14 cellular contexts compared by ENCODE assay signal in genomic region chr3:78506581-78507195, GRCh38.
DNase-seq lines count a peak whose midpoint lies in the region; ATAC-seq and TF ChIP-seq lines count a peak whose summit lies in the region.
"Had no signal": no experiment of that assay in that cellular context is flagged by ENCODE, and none has a peak within 500 bp of the region (broad histone marks: within the 10 kb centered on the region; RNA-seq: fewer than 3 reads in every experiment).

No MANE protein-coding gene starts in this region.

- H3K4me2 ChIP-seq in IMR-90 (ENCODE audit: low read depth, low read length), result no peak overlapping the region

- H4K20me1 ChIP-seq in IMR-90 (ENCODE audit: insufficient read depth, low read length), result no peaks in the 10 kb centered on the region

- intact Hi-C loops in IMR-90 (cut with micrococcal nuclease), result no loop called here

- TF ChIP-seq CTCF in AG09309 (IDR thresholded peaks at IDR 0.05; ENCODE audit: control insufficient read depth, insufficient read depth, low read depth, low read length, missing control alignments) (no peak), IMR-90 (conservative IDR thresholded peaks at IDR 0.05; ENCODE audit: low read depth, low read length) (no peak), GM13976 (IDR thresholded peaks at IDR 0.05; ENCODE audit: borderline replicate concordance, control extremely low read depth, extremely low read depth, insufficient read depth, missing control alignments) (no peak)

- H3K4ac ChIP-seq in IMR-90 (ENCODE audit: low read depth, low read length), result no peak overlapping the region

- H3K4me1 Mint-ChIP-seq in activated CD8-positive, alpha-beta memory T cell treated with anti-CD3 and anti-CD28 coated beads, Interleukin-2, amount 10 ng/mL, durations not matched to agents 7 days and 5 days, result no peaks in the 10 kb centered on the region
- H3K4me1 Mint-ChIP-seq: activated B cell treated with CpG ODN at 0.5 μM for 24 hours had no signal

- BruUV-seq in IMR-90 (replicated peaks; lab: Mats Ljungman, UMichigan), result no TSS peak

- H4K5ac ChIP-seq in IMR-90 (ENCODE audit: low read depth, low read length), result no peak overlapping the region

- TF ChIP-seq POLR2A in IMR-90 (IDR thresholded peaks at IDR 0.05; ENCODE audit: low read depth, low read length), result no peak

- no peaks in the 10 kb centered on the region for H3K9me3 ChIP-seq in IMR-90 (ENCODE audit: control insufficient read depth, insufficient read depth, low read length)

- no peaks in the 10 kb centered on the region for H3K9me1 ChIP-seq in IMR-90 (ENCODE audit: insufficient read depth, low read length)

- TF ChIP-seq RAD21 in IMR-90 (IDR thresholded peaks at IDR 0.05; ENCODE audit: low read length), result no peak

- no peak overlapping the region for H2BK15ac ChIP-seq in IMR-90 (ENCODE audit: low read depth, low read length)

- H3K36me3 ChIP-seq in IMR-90 (ENCODE audit: control insufficient read depth, insufficient read depth, low read length), result no peaks in the 10 kb centered on the region
- H3K36me3 ChIP-seq: left lung had no signal

- in situ Hi-C loops in IMR-90 (cut with MboI; ENCODE audit: low sequenced_read_pairs), result no loop called here
- in situ Hi-C loops in GM13976 (cut with MboI; ENCODE audit: low sequenced_read_pairs, unreplicated experiment), result no loop called here

- POLR2A ChIA-PET in IMR-90 (lab: Charles Lee; ENCODE audit: unreplicated experiment), result no interaction called here

- dilution Hi-C loops in IMR-90 (cut with HindIII; ENCODE audit: low sequenced_read_pairs, unreplicated experiment), result no loop called here

- CTCF ChIA-PET in IMR-90 (lab: Yijun Ruan, JAX), result no interaction called here
- CTCF ChIA-PET in activated CD8-positive, alpha-beta memory T cell treated with anti-CD3 and anti-CD28 coated beads, Interleukin-2, amount 10 ng/mL, durations not matched to agents 7 days and 5 days (lab: Charles Lee), result no interaction called here

- no peaks in the 10 kb centered on the region for H3K36me3 Mint-ChIP-seq in activated CD8-positive, alpha-beta memory T cell treated with anti-CD3 and anti-CD28 coated beads, Interleukin-2, amount 10 ng/mL, durations not matched to agents 7 days and 5 days

- no peak overlapping the region for H3K9ac ChIP-seq in IMR-90 (ENCODE audit: low read depth, low read length)

- no peak overlapping the region for H3K4me3 Mint-ChIP-seq in activated CD8-positive, alpha-beta memory T cell treated with anti-CD3 and anti-CD28 coated beads, Interleukin-2, amount 10 ng/mL, durations not matched to agents 7 days and 5 days
- H3K4me3 Mint-ChIP-seq: activated B cell treated with CpG ODN at 0.5 μM for 24 hours had no signal

- H3K27ac ChIP-seq in IMR-90 (ENCODE audit: insufficient read depth, low read length), result no peak overlapping the region
- H3K27ac ChIP-seq: left lung had no signal

- no peaks in the 10 kb centered on the region for H3K27me3 ChIP-seq in IMR-90 (ENCODE audit: control insufficient read depth, insufficient read depth, low read length)
- H3K27me3 ChIP-seq: left lung had no signal

- no peak overlapping the region for H2BK5ac ChIP-seq in IMR-90 (ENCODE audit: low read depth, low read length, poor library complexity, severe bottlenecking)

- H3K79me1 ChIP-seq in IMR-90 (ENCODE audit: low read depth in 1 of 2, low read length in 2 of 2), result no peaks in the 10 kb centered on the region

- H2BK120ac ChIP-seq in IMR-90 (ENCODE audit: low read depth, low read length), result no peak overlapping the region

- no peak overlapping the region for H3K56ac ChIP-seq in IMR-90 (ENCODE audit: extremely low read depth, insufficient read depth, low read length)

- H3K4me3 ChIP-seq in AG09309 (ENCODE audit: control insufficient read depth, low read depth, low read length), result no peak overlapping the region
- no peak overlapping the region for H3K4me3 ChIP-seq in IMR-90 (ENCODE audit: insufficient read depth, low read depth, low read length)
- H3K4me3 ChIP-seq: left lung had no signal

- H3K27me3 Mint-ChIP-seq in activated CD8-positive, alpha-beta memory T cell treated with anti-CD3 and anti-CD28 coated beads, Interleukin-2, amount 10 ng/mL, durations not matched to agents 7 days and 5 days, result no peaks in the 10 kb centered on the region
- H3K27me3 Mint-ChIP-seq: activated B cell treated with CpG ODN at 0.5 μM for 24 hours had no signal

- no peak overlapping the region for H3K23ac ChIP-seq in IMR-90 (ENCODE audit: low read depth, low read length)

- peak; percentile 24; the same call in 1 of the 2 replicates for ATAC-seq in IMR-90 (ENCODE audit: low read depth)
- peak; percentile 85 for ATAC-seq in left lobe of liver
- no peak for ATAC-seq in GM18907 (IDR thresholded peaks at IDR 0.05; ENCODE audit: unreplicated experiment)
- no peak for ATAC-seq in GM18498 (IDR thresholded peaks at IDR 0.05; ENCODE audit: unreplicated experiment)
- no peak for ATAC-seq in activated CD8-positive, alpha-beta memory T cell treated with anti-CD3 and anti-CD28 coated beads, Interleukin-2, amount 10 ng/mL, durations not matched to agents 7 days and 5 days
- ATAC-seq: left lung had no signal

- H3K9me3 Mint-ChIP-seq in activated CD8-positive, alpha-beta memory T cell treated with anti-CD3 and anti-CD28 coated beads, Interleukin-2, amount 10 ng/mL, durations not matched to agents 7 days and 5 days (ENCODE audit: low read depth), result peaks cover 15% of the 10 kb centered on the region

- WGBS in IMR-90 (ENCODE audit: extremely low coverage in 2 of 2, insufficient read length in 1 of 2), 2 experiments, result 20% methylated on average over 1 of the region's 2 CpGs; no CpG with 5 or more reads in 1 of the 2 experiments

- no peak overlapping the region for H2BK20ac ChIP-seq in IMR-90 (ENCODE audit: low read depth, low read length)

- peak; percentile 65 for DNase-seq in AG09309 (ENCODE audit: low read depth)
- DNase-seq in IMR-90, result no peak
- peak; percentile 83 for DNase-seq in amniotic epithelial cell (ENCODE audit: low read depth)
- DNase-seq in left lobe of liver (ENCODE audit: low spot score), result no peak
- no peak for DNase-seq in activated CD8-positive, alpha-beta memory T cell treated with anti-CD3 and anti-CD28 coated beads, Interleukin-2, amount 10 ng/mL, durations not matched to agents 7 days and 5 days
- no peak for DNase-seq in GM13976 (ENCODE audit: low spot score)
- DNase-seq: activated B cell treated with CpG ODN at 0.5 μM for 24 hours; activated T-cell treated with anti-CD3 and anti-CD28 coated beads, Interleukin-2, amount 50 U/mL, for 48 hours; caudate nucleus; NCI-H2029; SHP77 had no signal

- no peak overlapping the region for H4K8ac ChIP-seq in IMR-90 (ENCODE audit: low read depth in 2 of 2, low read length in 2 of 2)

- no peak overlapping the region for H3K18ac ChIP-seq in IMR-90 (ENCODE audit: low read depth, low read length)

- H2AK9ac ChIP-seq in IMR-90 (replicated peaks; ENCODE audit: low read depth, low read length, poor library complexity), result no peak overlapping the region

- no peak overlapping the region for H2AK5ac ChIP-seq in IMR-90 (ENCODE audit: low read depth, low read length)

- H3K14ac ChIP-seq in IMR-90 (replicated peaks; ENCODE audit: low read depth, low read length), result no peak overlapping the region

- no peaks in the 10 kb centered on the region for H3K4me1 ChIP-seq in IMR-90 (ENCODE audit: control insufficient read depth, insufficient read depth, low read length)
- H3K4me1 ChIP-seq: left lung had no signal

- no peak overlapping the region for H2AFZ ChIP-seq in IMR-90 (replicated peaks; ENCODE audit: low read length, poor library complexity)

- no peak overlapping the region for H4K91ac ChIP-seq in IMR-90 (ENCODE audit: insufficient read depth, low read depth, low read length)

- H3K27ac Mint-ChIP-seq in activated CD8-positive, alpha-beta memory T cell treated with anti-CD3 and anti-CD28 coated beads, Interleukin-2, amount 10 ng/mL, durations not matched to agents 7 days and 5 days, result no peak overlapping the region
- H3K27ac Mint-ChIP-seq: activated B cell treated with CpG ODN at 0.5 μM for 24 hours had no signal

TF ChIP-seq in IMR-90, 13 proteins besides CTCF, POLR2A, EP300 and RAD21:
- TF ChIP-seq RCOR1 (IDR thresholded peaks at IDR 0.05; ENCODE audit: insufficient replicate concordance, low read length), result no peak
- no peak for TF ChIP-seq MXI1 (IDR thresholded peaks at IDR 0.05; ENCODE audit: borderline replicate concordance, low read depth, low read length)
- TF ChIP-seq BHLHE40 (IDR thresholded peaks at IDR 0.05; ENCODE audit: low read depth, low read length), result no peak
- no peak for TF ChIP-seq FOS (IDR thresholded peaks at IDR 0.05; ENCODE audit: low read depth, low read length)
- no peak for TF ChIP-seq ELK1 (IDR thresholded peaks at IDR 0.05; ENCODE audit: borderline replicate concordance, low read depth, low read length)
- no peak for TF ChIP-seq MAZ (IDR thresholded peaks at IDR 0.05; ENCODE audit: borderline replicate concordance, low read depth, low read length)
- TF ChIP-seq CHD1 (IDR thresholded peaks at IDR 0.05; ENCODE audit: low read depth, low read length), result no peak
- no peak for TF ChIP-seq USF2 (IDR thresholded peaks at IDR 0.05; ENCODE audit: low read depth, low read length)
- no peak for TF ChIP-seq CEBPB (IDR thresholded peaks at IDR 0.05; ENCODE audit: low read depth, low read length)
- TF ChIP-seq SMC3 (IDR thresholded peaks at IDR 0.05; ENCODE audit: low read depth, low read length), result no peak

Comparison
In these comparisons a context has a peak if more than half of its experiments do, and no peak if none do; other contexts are left out.
1. DNase-seq: peak in AG09309 (single experiment) and amniotic epithelial cell (single experiment); none in IMR-90 (single experiment), left lobe of liver (single experiment), activated CD8-positive, alpha-beta memory T cell treated with anti-CD3 and anti-CD28 coated beads, Interleukin-2, amount 10 ng/mL, durations not matched to agents 7 days and 5 days (single experiment) and GM13976 (single experiment).
2. ATAC-seq: peak in IMR-90 (single experiment) and left lobe of liver (single experiment); none in GM18907 (single experiment), GM18498 (single experiment) and activated CD8-positive, alpha-beta memory T cell treated with anti-CD3 and anti-CD28 coated beads, Interleukin-2, amount 10 ng/mL, durations not matched to agents 7 days and 5 days (single experiment).